29 cellular contexts compared by ENCODE assay signal in genomic region chr12:5798242-5799015, GRCh38.
"Had no signal": no experiment of that assay in that cellular context is flagged by ENCODE, and none has a peak within 500 bp of the region (broad histone marks: within the 10 kb centered on the region; RNA-seq: fewer than 3 reads in every experiment).

No MANE protein-coding gene starts in this region.

- ATAC-seq: foreskin keratinocyte; gastroesophageal sphincter; left ventricle myocardium superior; lower lobe of right lung; mucosa of descending colon; natural killer cell treated with Interleukin-12 subunit alpha and Interleukin-12 subunit beta and Interleukin-15 and Interleukin-18, amount 100 ng/mL, for 72 hours; pancreas; sciatic nerve; stimulated activated naive CD8-positive, alpha-beta T cell treated with anti-CD3 and anti-CD28 coated beads, Interleukin-15, amount 100 ng/mL, for 72 hours had no signal

- H3K4me1 Mint-ChIP-seq: memory B cell; naive B cell; neural crest cell; stimulated activated naive CD8-positive, alpha-beta T cell treated with anti-CD3 and anti-CD28 coated beads, Interleukin-15, amount 100 ng/mL, for 72 hours had no signal

- H3K4me1 ChIP-seq: esophagus muscularis mucosa, foreskin keratinocyte, gastroesophageal sphincter, lower lobe of right lung, pancreas, transverse colon, vagina had no signal

- H3K4me3 Mint-ChIP-seq: dendritic cell treated with granulocyte-macrophage colony-stimulating factor and Interleukin-4, amounts not matched to agents 40 ng/mL and 50 ng/mL, for 4 days; memory B cell; naive B cell; natural killer cell treated with Interleukin-12 subunit alpha and Interleukin-12 subunit beta and Interleukin-15 and Interleukin-18, amount 100 ng/mL, for 72 hours; neural crest cell; stimulated activated naive CD8-positive, alpha-beta T cell treated with anti-CD3 and anti-CD28 coated beads, Interleukin-15, amount 100 ng/mL, for 72 hours had no signal

- H3K4me3 ChIP-seq: esophagus muscularis mucosa, gastroesophageal sphincter, heart right ventricle, lower lobe of right lung, mucosa of descending colon, pancreas, smooth muscle cell, suprapubic skin, transverse colon, vagina had no signal

- H3K9me3 ChIP-seq: esophagus muscularis mucosa, gastroesophageal sphincter, heart right ventricle, lower lobe of right lung, mucosa of descending colon, neutrophil, pancreas, suprapubic skin, transverse colon, vagina had no signal

- H3K36me3 ChIP-seq: gastroesophageal sphincter, neutrophil, pancreas, suprapubic skin, transverse colon, vagina had no signal

- DNase-seq: effector CD8-positive, alpha-beta T cell; foreskin keratinocyte; glutamatergic neuron; heart right ventricle; hippocampal formation; kidney glomerular epithelial cell; left ventricle myocardium superior; lower lobe of right lung; mucosa of descending colon; naive B cell; pancreas; stimulated activated CD4-positive, alpha-beta T cell treated with anti-CD3 and anti-CD28 coated beads, Interleukin-12 subunit alpha, Interleukin-12 subunit beta, amount 100 ng/mL, for 4 hours; stimulated activated CD4-positive, alpha-beta T cell treated with anti-CD3 and anti-CD28 coated beads, Interleukin-1b, Interleukin-23, amount 100 ng/mL, for 48 hours; stimulated activated CD4-positive, alpha-beta T cell treated with anti-CD3 and anti-CD28 coated beads, Interleukin-4, amount 100 ng/mL, for 1 hour; stimulated activated CD8-positive, alpha-beta memory T cell treated with anti-CD3 and anti-CD28 coated beads, Interleukin-4, amount 100 ng/mL, for 48 hours; stimulated activated naive CD4-positive, alpha-beta T cell; stimulated activated naive CD8-positive, alpha-beta T cell treated with anti-CD3 and anti-CD28 coated beads, Interleukin-15, amount 100 ng/mL, for 72 hours; transverse colon had no signal

- H3K27me3 Mint-ChIP-seq: stimulated activated naive CD8-positive, alpha-beta T cell treated with anti-CD3 and anti-CD28 coated beads, Interleukin-15, amount 100 ng/mL, for 72 hours had no signal

- H3K27ac Mint-ChIP-seq: dendritic cell treated with granulocyte-macrophage colony-stimulating factor and Interleukin-4, amounts not matched to agents 40 ng/mL and 50 ng/mL, for 4 days; memory B cell; naive B cell; natural killer cell treated with Interleukin-12 subunit alpha and Interleukin-12 subunit beta and Interleukin-15 and Interleukin-18, amount 100 ng/mL, for 72 hours; stimulated activated naive CD8-positive, alpha-beta T cell treated with anti-CD3 and anti-CD28 coated beads, Interleukin-15, amount 100 ng/mL, for 72 hours had no signal

- H3K4me2 ChIP-seq: smooth muscle cell had no signal

- H3K9me3 Mint-ChIP-seq: dendritic cell treated with granulocyte-macrophage colony-stimulating factor and Interleukin-4, amounts not matched to agents 40 ng/mL and 50 ng/mL, for 4 days; memory B cell; naive B cell; natural killer cell treated with Interleukin-12 subunit alpha and Interleukin-12 subunit beta and Interleukin-15 and Interleukin-18, amount 100 ng/mL, for 72 hours; neural crest cell; stimulated activated naive CD8-positive, alpha-beta T cell treated with anti-CD3 and anti-CD28 coated beads, Interleukin-15, amount 100 ng/mL, for 72 hours had no signal

- H3K36me3 Mint-ChIP-seq: memory B cell; naive B cell; natural killer cell treated with Interleukin-12 subunit alpha and Interleukin-12 subunit beta and Interleukin-15 and Interleukin-18, amount 100 ng/mL, for 72 hours had no signal

- H3K27ac ChIP-seq: esophagus muscularis mucosa, foreskin keratinocyte, gastroesophageal sphincter, heart right ventricle, lower lobe of right lung, neutrophil, pancreas, suprapubic skin, transverse colon, vagina had no signal

- H3K27me3 ChIP-seq: foreskin keratinocyte, neutrophil, pancreas, vagina had no signal
